1 cellular context compared by ENCODE assay signal in genomic region chr2:238263204-238264071, GRCh38.
TF ChIP-seq lines count a peak whose summit lies in the region.

No MANE protein-coding gene starts in this region.

TF ChIP-seq in HepG2, 621 proteins besides CTCF, POLR2A, EP300 and RAD21 (continued from another document and continues in another):
- TF ChIP-seq TEF (CRISPR knock-in tag; IDR thresholded peaks at IDR 0.05) (0 out of 2 replicates have a peak, but pooled peaks have one; percentile 35), POGK (CRISPR knock-in tag; conservative IDR thresholded peaks at IDR 0.05) (peak; percentile 70; the same call in 1 of the 2 replicates), RXRA (CRISPR knock-in tag; IDR thresholded peaks at IDR 0.05) (peak; percentile 69), BRD4 (CRISPR knock-in tag; IDR thresholded peaks at IDR 0.05) (peak; percentile 46; the same call in 1 of the 2 replicates), ETV6 (CRISPR knock-in tag; conservative IDR thresholded peaks at IDR 0.05) (0 out of 2 replicates have a peak, but pooled peaks have one; percentile 18), KDM4B (CRISPR knock-in tag; IDR thresholded peaks at IDR 0.05) (no peak), POLR2AphosphoS2 (IDR thresholded peaks at IDR 0.05; ENCODE audit: low read depth, low read length) (no peak), HMGA1 (CRISPR knock-in tag; conservative IDR thresholded peaks at IDR 0.05) (no peak), MNT (IDR thresholded peaks at IDR 0.05) (no peak; the same call in 1 of the 2 replicates), SNAPC5 (CRISPR knock-in tag; IDR thresholded peaks at IDR 0.05; ENCODE audit: borderline replicate concordance) (no peak; the same call in 1 of the 2 replicates), ZNF432 (CRISPR knock-in tag; IDR thresholded peaks at IDR 0.05; ENCODE audit: borderline replicate concordance) (no peak), RFXAP (CRISPR knock-in tag; IDR thresholded peaks at IDR 0.05; ENCODE audit: borderline replicate concordance) (peak; percentile 81; the same call in 1 of the 2 replicates), EHMT2 (IDR thresholded peaks at IDR 0.05; ENCODE audit: borderline replicate concordance, low read depth, low read length) (peak; percentile 66; the same call in 1 of the 2 replicates), NFRKB (IDR thresholded peaks at IDR 0.05) (no peak), SNAPC4 (CRISPR knock-in tag; IDR thresholded peaks at IDR 0.05) (no peak), ELF1 (CRISPR knock-in tag; IDR thresholded peaks at IDR 0.05) (no peak), SAFB2 (CRISPR knock-in tag; IDR thresholded peaks at IDR 0.05; ENCODE audit: borderline replicate concordance, low read depth) (0 out of 2 replicates have a peak, but pooled peaks have one; percentile 31), CHCHD3 (CRISPR knock-in tag; IDR thresholded peaks at IDR 0.05) (no peak), KLF13 (CRISPR knock-in tag; IDR thresholded peaks at IDR 0.05) (no peak), ZBTB39 (CRISPR knock-in tag; IDR thresholded peaks at IDR 0.05) (no peak), UBTF (CRISPR knock-in tag; IDR thresholded peaks at IDR 0.05) (peak; percentile 56; the same call in 1 of the 2 replicates), PTBP1 (IDR thresholded peaks at IDR 0.05; ENCODE audit: low read depth, low read length, poor library complexity, severe bottlenecking) (no peak), SETDB1 (CRISPR knock-in tag; IDR thresholded peaks at IDR 0.05; ENCODE audit: borderline replicate concordance) (no peak), PAX8 (CRISPR knock-in tag; IDR thresholded peaks at IDR 0.05; ENCODE audit: borderline replicate concordance) (no peak), SNAPC2 (CRISPR knock-in tag; IDR thresholded peaks at IDR 0.05) (no peak), ZNF816 (CRISPR knock-in tag; IDR thresholded peaks at IDR 0.05; ENCODE audit: borderline replicate concordance) (no peak), ZNF337 (CRISPR knock-in tag; IDR thresholded peaks at IDR 0.05; ENCODE audit: borderline replicate concordance, low read depth) (no peak), TP53 (CRISPR knock-in tag; conservative IDR thresholded peaks at IDR 0.05) (no peak), ARID2 (CRISPR knock-in tag; IDR thresholded peaks at IDR 0.05; ENCODE audit: borderline replicate concordance) (no peak), CBX5 (CRISPR knock-in tag; IDR thresholded peaks at IDR 0.05; ENCODE audit: borderline replicate concordance) (0 out of 2 replicates have a peak, but pooled peaks have one; percentile 43), ZNF335 (CRISPR knock-in tag; IDR thresholded peaks at IDR 0.05) (no peak), ZSCAN9 (CRISPR knock-in tag; IDR thresholded peaks at IDR 0.05; ENCODE audit: borderline replicate concordance) (peak; percentile 84; the same call in 1 of the 2 replicates), MIER2 (CRISPR knock-in tag; IDR thresholded peaks at IDR 0.05) (peak; percentile 58; the same call in 1 of the 2 replicates)
- TF ChIP-seq, protein P1, sequence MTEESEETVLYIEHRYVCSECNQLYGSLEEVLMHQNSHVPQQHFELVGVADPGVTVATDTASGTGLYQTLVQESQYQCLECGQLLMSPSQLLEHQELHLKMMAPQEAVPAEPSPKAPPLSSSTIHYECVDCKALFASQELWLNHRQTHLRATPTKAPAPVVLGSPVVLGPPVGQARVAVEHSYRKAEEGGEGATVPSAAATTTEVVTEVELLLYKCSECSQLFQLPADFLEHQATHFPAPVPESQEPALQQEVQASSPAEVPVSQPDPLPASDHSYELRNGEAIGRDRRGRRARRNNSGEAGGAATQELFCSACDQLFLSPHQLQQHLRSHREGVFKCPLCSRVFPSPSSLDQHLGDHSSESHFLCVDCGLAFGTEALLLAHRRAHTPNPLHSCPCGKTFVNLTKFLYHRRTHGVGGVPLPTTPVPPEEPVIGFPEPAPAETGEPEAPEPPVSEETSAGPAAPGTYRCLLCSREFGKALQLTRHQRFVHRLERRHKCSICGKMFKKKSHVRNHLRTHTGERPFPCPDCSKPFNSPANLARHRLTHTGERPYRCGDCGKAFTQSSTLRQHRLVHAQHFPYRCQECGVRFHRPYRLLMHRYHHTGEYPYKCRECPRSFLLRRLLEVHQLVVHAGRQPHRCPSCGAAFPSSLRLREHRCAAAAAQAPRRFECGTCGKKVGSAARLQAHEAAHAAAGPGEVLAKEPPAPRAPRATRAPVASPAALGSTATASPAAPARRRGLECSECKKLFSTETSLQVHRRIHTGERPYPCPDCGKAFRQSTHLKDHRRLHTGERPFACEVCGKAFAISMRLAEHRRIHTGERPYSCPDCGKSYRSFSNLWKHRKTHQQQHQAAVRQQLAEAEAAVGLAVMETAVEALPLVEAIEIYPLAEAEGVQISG (CRISPR knock-in tag; IDR thresholded peaks at IDR 0.05), result peak; percentile 83
- TF ChIP-seq, protein P2, sequence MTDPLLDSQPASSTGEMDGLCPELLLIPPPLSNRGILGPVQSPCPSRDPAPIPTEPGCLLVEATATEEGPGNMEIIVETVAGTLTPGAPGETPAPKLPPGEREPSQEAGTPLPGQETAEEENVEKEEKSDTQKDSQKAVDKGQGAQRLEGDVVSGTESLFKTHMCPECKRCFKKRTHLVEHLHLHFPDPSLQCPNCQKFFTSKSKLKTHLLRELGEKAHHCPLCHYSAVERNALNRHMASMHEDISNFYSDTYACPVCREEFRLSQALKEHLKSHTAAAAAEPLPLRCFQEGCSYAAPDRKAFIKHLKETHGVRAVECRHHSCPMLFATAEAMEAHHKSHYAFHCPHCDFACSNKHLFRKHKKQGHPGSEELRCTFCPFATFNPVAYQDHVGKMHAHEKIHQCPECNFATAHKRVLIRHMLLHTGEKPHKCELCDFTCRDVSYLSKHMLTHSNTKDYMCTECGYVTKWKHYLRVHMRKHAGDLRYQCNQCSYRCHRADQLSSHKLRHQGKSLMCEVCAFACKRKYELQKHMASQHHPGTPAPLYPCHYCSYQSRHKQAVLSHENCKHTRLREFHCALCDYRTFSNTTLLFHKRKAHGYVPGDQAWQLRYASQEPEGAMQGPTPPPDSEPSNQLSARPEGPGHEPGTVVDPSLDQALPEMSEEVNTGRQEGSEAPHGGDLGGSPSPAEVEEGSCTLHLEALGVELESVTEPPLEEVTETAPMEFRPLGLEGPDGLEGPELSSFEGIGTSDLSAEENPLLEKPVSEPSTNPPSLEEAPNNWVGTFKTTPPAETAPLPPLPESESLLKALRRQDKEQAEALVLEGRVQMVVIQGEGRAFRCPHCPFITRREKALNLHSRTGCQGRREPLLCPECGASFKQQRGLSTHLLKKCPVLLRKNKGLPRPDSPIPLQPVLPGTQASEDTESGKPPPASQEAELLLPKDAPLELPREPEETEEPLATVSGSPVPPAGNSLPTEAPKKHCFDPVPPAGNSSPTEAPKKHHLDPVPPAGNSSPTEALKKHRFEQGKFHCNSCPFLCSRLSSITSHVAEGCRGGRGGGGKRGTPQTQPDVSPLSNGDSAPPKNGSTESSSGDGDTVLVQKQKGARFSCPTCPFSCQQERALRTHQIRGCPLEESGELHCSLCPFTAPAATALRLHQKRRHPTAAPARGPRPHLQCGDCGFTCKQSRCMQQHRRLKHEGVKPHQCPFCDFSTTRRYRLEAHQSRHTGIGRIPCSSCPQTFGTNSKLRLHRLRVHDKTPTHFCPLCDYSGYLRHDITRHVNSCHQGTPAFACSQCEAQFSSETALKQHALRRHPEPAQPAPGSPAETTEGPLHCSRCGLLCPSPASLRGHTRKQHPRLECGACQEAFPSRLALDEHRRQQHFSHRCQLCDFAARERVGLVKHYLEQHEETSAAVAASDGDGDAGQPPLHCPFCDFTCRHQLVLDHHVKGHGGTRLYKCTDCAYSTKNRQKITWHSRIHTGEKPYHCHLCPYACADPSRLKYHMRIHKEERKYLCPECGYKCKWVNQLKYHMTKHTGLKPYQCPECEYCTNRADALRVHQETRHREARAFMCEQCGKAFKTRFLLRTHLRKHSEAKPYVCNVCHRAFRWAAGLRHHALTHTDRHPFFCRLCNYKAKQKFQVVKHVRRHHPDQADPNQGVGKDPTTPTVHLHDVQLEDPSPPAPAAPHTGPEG (CRISPR knock-in tag; IDR thresholded peaks at IDR 0.05), result no peak
